Comparison of ENCODE assay signal across 8 cellular contexts in the genomic region with DNA sequence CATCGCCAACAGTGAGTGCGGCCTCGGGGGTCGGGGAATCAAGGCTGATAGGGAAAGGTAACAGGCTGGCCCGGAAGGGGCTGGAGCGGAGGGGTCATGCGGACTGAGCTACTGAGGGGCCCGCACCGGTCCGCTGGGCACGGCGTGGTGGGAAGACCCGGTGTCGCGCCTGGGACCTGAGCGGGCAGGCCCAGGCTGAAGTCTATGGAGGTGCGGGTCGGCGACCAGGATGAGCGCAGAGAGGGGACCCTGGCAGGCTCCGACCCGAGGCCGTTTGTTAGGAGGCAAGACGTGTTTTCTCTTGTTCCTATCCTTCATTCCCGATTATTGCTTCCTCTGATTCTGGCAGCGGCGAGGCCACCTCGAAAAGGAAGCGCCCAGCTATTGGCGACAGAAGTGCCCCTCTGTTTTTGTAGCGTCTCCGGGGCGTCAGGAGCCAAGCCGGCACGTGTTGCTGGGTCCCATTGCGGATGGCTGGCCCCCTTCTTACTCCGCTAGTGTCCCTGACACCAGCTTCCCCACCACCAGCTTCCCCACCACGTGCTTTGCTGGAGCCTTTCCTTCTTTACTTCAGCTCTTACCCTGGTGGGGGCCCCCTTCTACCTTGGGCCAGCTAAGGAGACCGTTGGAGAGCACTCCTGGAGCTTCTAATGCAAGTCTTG. TPM values are rescaled to one million over a fixed set of nuclear protein-coding genes. Genes with fewer than 3 reads are reported as not detected.
DNase-seq lines count a peak whose midpoint lies in the region; ATAC-seq and TF ChIP-seq lines count a peak whose summit lies in the region.

No MANE protein-coding gene starts in this region.

- no peak for TF ChIP-seq EP300 in esophagus muscularis mucosa (IDR thresholded peaks at IDR 0.05)

- H3K27me3 Mint-ChIP-seq in neural progenitor cell (ENCODE audit: insufficient read depth, low read depth), result peaks cover 2% of the 10 kb centered on the region

- peak overlapping the region; percentile 87 to 90 (median 88) for H3K27ac ChIP-seq in esophagus muscularis mucosa (replicated peaks in 1 of 4)
- peak overlapping the region; percentile 67 for H3K27ac ChIP-seq in neural progenitor cell

- H3K4me3 Mint-ChIP-seq in neural progenitor cell, result peak overlapping the region; percentile 93

- H3K36me3 ChIP-seq in esophagus muscularis mucosa, result peaks cover 28 to 35% (median 34%) of the 10 kb centered on the region in 4 donors
- H3K36me3 ChIP-seq in neural progenitor cell, result peaks cover 16% of the 10 kb centered on the region

- peaks cover 30% of the 10 kb centered on the region for H4K20me1 ChIP-seq in neural progenitor cell (ENCODE audit: low read depth)

- TF ChIP-seq POLR2A in esophagus muscularis mucosa (IDR thresholded peaks at IDR 0.05; ENCODE audit: low read depth), result no peak

- intact Hi-C loops in esophagus muscularis mucosa (cut with DNase I), result loop anchor here (5.0 kb wide), 2 partner anchors 58 to 108 kb away; partner anchors contain the start of gene SUOX

- peak overlapping the region; percentile 67 to 91 (median 72) for H3K4me3 ChIP-seq in esophagus muscularis mucosa
- H3K4me3 ChIP-seq in neural progenitor cell, result peak overlapping the region; percentile 83

- H3F3A ChIP-seq in neural progenitor cell (ENCODE audit: low read depth), result peaks cover 21% of the 10 kb centered on the region

- H3K9me3 ChIP-seq in esophagus muscularis mucosa, result no peaks in the 10 kb centered on the region
- H3K9me3 ChIP-seq in neural progenitor cell (ENCODE audit: low read depth), result no peaks in the 10 kb centered on the region

- TF ChIP-seq CTCF in esophagus muscularis mucosa (IDR thresholded peaks at IDR 0.05) (no peak), neural progenitor cell (IDR thresholded peaks at IDR 0.05) (no peak)

- 0% methylated on average over 15 of the region's 39 CpGs for WGBS in esophagus muscularis mucosa

- H3K4me1 Mint-ChIP-seq in neural progenitor cell, result peaks cover 24% of the 10 kb centered on the region

- peak overlapping the region; percentile 74 for H2AFZ ChIP-seq in neural progenitor cell (replicated peaks)

- H3K9me3 Mint-ChIP-seq in neural progenitor cell, result no peaks in the 10 kb centered on the region

- peaks cover 12% of the 10 kb centered on the region for H3K36me3 Mint-ChIP-seq in neural progenitor cell

- DNase-seq in stimulated activated naive CD4-positive, alpha-beta T cell treated with Interleukin-2 at 50 U/mL for 16 hours (lab: John Stamatoyannopoulos, UW), result peak; percentile 25
- DNase-seq in stimulated activated naive CD4-positive, alpha-beta T cell (lab: John Stamatoyannopoulos, UW), result no peak
- peak; percentile 23 to 25 for DNase-seq in activated CD4-positive, alpha-beta T cell treated with anti-CD3 and anti-CD28 coated beads, Interleukin-2, amount 50 U/mL, for 24 hours (ENCODE audit: low read depth in 1 of 2, low spot score in 1 of 2)
- DNase-seq in esophagus muscularis mucosa (ENCODE audit: extremely low spot score) (no peak), neural progenitor cell (ENCODE audit: low spot score) (no peak), NCI-H510A treated with DMSO at 0.1 percent for 48 hours (lab: John Stamatoyannopoulos, UW) (no peak), GM19238 (ENCODE audit: insufficient read length, low spot score) (no peak)

- H3K27me3 ChIP-seq in esophagus muscularis mucosa (no peaks in the 10 kb centered on the region), neural progenitor cell (no peaks in the 10 kb centered on the region)

- peak overlapping the region; percentile 89 for H3K9ac ChIP-seq in neural progenitor cell

- peaks cover 16 to 33% (median 28%) of the 10 kb centered on the region in 4 donors for H3K4me1 ChIP-seq in esophagus muscularis mucosa
- H3K4me1 ChIP-seq in neural progenitor cell, result peaks cover 11% of the 10 kb centered on the region

- H3K27ac Mint-ChIP-seq in neural progenitor cell, result peak overlapping the region; percentile 99

- peak overlapping the region; percentile 97 for H3K4me2 ChIP-seq in neural progenitor cell

- peaks cover 46% of the 10 kb centered on the region for H3K79me2 ChIP-seq in neural progenitor cell (ENCODE audit: low read depth)

- ATAC-seq in HG03439 (IDR thresholded peaks at IDR 0.05; ENCODE audit: unreplicated experiment), result peak; percentile 18

RNA-seq across cellular contexts. Expression of gene PA2G4, which starts 0.6 kb away (rescaled TPM):
- total RNA-seq in esophagus muscularis mucosa (100 to 1,000 TPM in 2 of 4 donors, 10 to 100 TPM in 2; 90.5 to 133 (median 105) TPM), neural progenitor cell (ENCODE audit: low replicate concordance) (168 and 242 TPM in 2 replicates)

RNA-seq across cellular contexts. Expression of gene RPL41, which starts 11.5 kb away (rescaled TPM):
- total RNA-seq in esophagus muscularis mucosa (1,000 to 10,000 TPM; 1,962 to 4,166 (median 3,502) TPM), neural progenitor cell (ENCODE audit: low replicate concordance) (3,372 and 3,805 TPM in 2 replicates)

RNA-seq across cellular contexts. Expression of gene ZC3H10, which starts 13.1 kb away (rescaled TPM):
- 1 to 10 TPM; 5.0 to 7.9 (median 6.6) TPM for total RNA-seq in esophagus muscularis mucosa
- total RNA-seq in neural progenitor cell (ENCODE audit: low replicate concordance), result 10.3 and 10.8 TPM in 2 replicates

RNA-seq across cellular contexts. Expression of gene ESYT1, which starts 23.1 kb away (rescaled TPM):
- 100 to 1,000 TPM; 151 to 245 (median 214) TPM for total RNA-seq in esophagus muscularis mucosa
- 75.3 and 146 TPM in 2 replicates for total RNA-seq in neural progenitor cell (ENCODE audit: low replicate concordance)

RNA-seq across cellular contexts. Expression of gene ERBB3, which starts 25.0 kb away (rescaled TPM):
- 10 to 100 TPM; 13.9 to 25.0 (median 19.0) TPM for total RNA-seq in esophagus muscularis mucosa
- total RNA-seq in neural progenitor cell (ENCODE audit: low replicate concordance), result 6.3 and 8.8 TPM in 2 replicates

Comparison
In these comparisons a context has a peak if more than half of its experiments do, and no peak if none do; other contexts are left out.
1. DNase-seq: peak in stimulated activated naive CD4-positive, alpha-beta T cell treated with Interleukin-2 at 50 U/mL for 16 hours (single experiment) and activated CD4-positive, alpha-beta T cell treated with anti-CD3 and anti-CD28 coated beads, Interleukin-2, amount 50 U/mL, for 24 hours (2 of 2); none in stimulated activated naive CD4-positive, alpha-beta T cell (0 of 6), esophagus muscularis mucosa (single experiment), neural progenitor cell (single experiment), NCI-H510A treated with DMSO at 0.1 percent for 48 hours (single experiment) and GM19238 (single experiment).